Comparison of ENCODE assay signal across 18 cellular contexts in genomic region chr20:51444472-51444871, GRCh38.
DNase-seq lines count a peak whose midpoint lies in the region; ATAC-seq and TF ChIP-seq lines count a peak whose summit lies in the region.
"Had no signal": no experiment of that assay in that cellular context is flagged by ENCODE, and none has a peak within 500 bp of the region (broad histone marks: within the 10 kb centered on the region; RNA-seq: fewer than 3 reads in every experiment).

No MANE protein-coding gene starts in this region.

- H3K4me1 Mint-ChIP-seq in natural killer cell = peaks cover 45 to 56% of the 10 kb centered on the region in 2 donors

- TF ChIP-seq CTCF in AG10803 (conservative IDR thresholded peaks at IDR 0.05; ENCODE audit: low read length) = no peak
- no peak for TF ChIP-seq CTCF in natural killer cell (IDR thresholded peaks at IDR 0.05)

- no peaks in the 10 kb centered on the region for H3K27me3 Mint-ChIP-seq in natural killer cell (ENCODE audit: low read depth in 2 of 2)

- H3K36me3 Mint-ChIP-seq in natural killer cell = no peaks in the 10 kb centered on the region

- intact Hi-C loops in natural killer cell (cut with micrococcal nuclease) = no loop called here

- H3K27ac Mint-ChIP-seq in natural killer cell = peak overlapping the region; percentile 83 to 89

- no peak overlapping the region for H3K4me3 ChIP-seq in AG10803 (ENCODE audit: low read length)
- H3K4me3 ChIP-seq: heart left ventricle, vagina had no signal

- ATAC-seq in natural killer cell (no peak), HG03439 (IDR thresholded peaks at IDR 0.05; ENCODE audit: unreplicated experiment) (no peak)
- ATAC-seq: heart left ventricle had no signal

- peak; percentile 75 for DNase-seq in AG10803 (ENCODE audit: low read depth)
- peak; percentile 74 for DNase-seq in GM03348 (ENCODE audit: low spot score)
- DNase-seq in cerebellum (ENCODE audit: low spot score) = peak; percentile 31
- no peak for DNase-seq in natural killer cell
- DNase-seq in NCI-H1105 treated with DMSO at 0.1 percent for 48 hours (lab: John Stamatoyannopoulos, UW) = no peak
- DNase-seq in SHP77 (lab: John Stamatoyannopoulos, UW) = no peak
- no peak for DNase-seq in DMS114 treated with DMSO at 0.1 percent for 48 hours (lab: John Stamatoyannopoulos, UW; ENCODE audit: unreplicated experiment)
- DNase-seq: activated effector memory CD4-positive, alpha-beta T cell treated with anti-CD3 and anti-CD28 coated beads, Interleukin-2, amount 50 U/mL, for 16 hours; aorta; Kasumi-1; kidney; NCI-H1436 treated with DMSO at 0.1 percent for 48 hours; NCI-H510A; small intestine; stimulated activated naive CD4-positive, alpha-beta T cell had no signal

- no peaks in the 10 kb centered on the region for H3K9me3 Mint-ChIP-seq in natural killer cell

- H3K4me3 Mint-ChIP-seq in natural killer cell = no peak overlapping the region

Comparison
In these comparisons a context has a peak if more than half of its experiments do, and no peak if none do; other contexts are left out.
1. DNase-seq: peak in AG10803 (single experiment), GM03348 (single experiment) and cerebellum (single experiment); none in natural killer cell (single experiment), NCI-H1105 treated with DMSO at 0.1 percent for 48 hours (single experiment), SHP77 (0 of 2) and DMS114 treated with DMSO at 0.1 percent for 48 hours (single experiment).